23 cellular contexts compared by ENCODE assay signal in the genomic region with DNA sequence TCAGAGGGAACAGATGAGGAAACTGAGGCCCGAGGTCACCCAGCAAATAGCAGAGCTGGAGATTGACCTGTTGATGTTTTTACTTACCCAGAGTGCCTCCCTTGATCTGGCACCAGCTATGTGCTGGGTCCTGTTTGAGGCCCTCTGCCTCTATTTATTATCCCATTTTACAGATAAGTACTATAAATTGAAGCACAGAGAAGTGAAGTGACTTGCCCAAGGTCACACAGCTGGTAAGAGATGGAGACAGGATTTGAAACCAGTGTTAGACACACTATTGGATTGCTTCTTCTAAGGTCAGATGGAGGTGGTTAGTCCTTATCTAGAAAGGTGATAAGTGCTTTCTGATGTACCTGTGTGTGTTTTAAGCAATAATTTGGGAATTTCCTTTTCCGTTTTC. TPM values are rescaled to one million over a fixed set of nuclear protein-coding genes. Genes with fewer than 3 reads are reported as not detected.
DNase-seq lines count a peak whose midpoint lies in the region; ATAC-seq, FAIRE-seq and TF ChIP-seq lines count a peak whose summit lies in the region.
"Had no signal": no experiment of that assay in that cellular context is flagged by ENCODE, and none has a peak within 500 bp of the region (broad histone marks: within the 10 kb centered on the region; RNA-seq: fewer than 3 reads in every experiment).

No MANE protein-coding gene starts in this region.

- H3K4me3 ChIP-seq in A549: no peak overlapping the region
- no peak overlapping the region for H3K4me3 ChIP-seq in colonic mucosa
- no peak overlapping the region for H3K4me3 ChIP-seq in mucosa of descending colon
- H3K4me3 ChIP-seq: BLaER1 treated with 17β-estradiol and CSF1 and Interleukin-3, amounts not matched to agents 10 nM and 100 nM; GM12878 had no signal

- ATAC-seq in A549 (no peak), mucosa of descending colon (peak; percentile 16)
- ATAC-seq: CD8-positive, alpha-beta T cell; GM12878; SK-N-SH treated with all-trans-retinoic acid at 6 μM for 48 hours had no signal

- peaks cover 14 to 33% (median 30%) of the 10 kb centered on the region in 7 donors for H3K9me3 Mint-ChIP-seq in CD14-positive monocyte

- H3K4me1 Mint-ChIP-seq in CD14-positive monocyte: no peaks in the 10 kb centered on the region

- H3K4me2 ChIP-seq in A549: peak overlapping the region; percentile 65
- H3K4me2 ChIP-seq: BLaER1 treated with 17β-estradiol and CSF1 and Interleukin-3, amounts not matched to agents 10 nM and 100 nM had no signal

- CTCF ChIA-PET in A549 (lab: Yijun Ruan, JAX): interaction anchor here (1.2 to 2.3 kb wide), 2 partner anchors 16 to 238 kb away, joined by 4 to 9 read pairs; no protein-coding TSS in a partner anchor

- H3K9me3 ChIP-seq in A549: no peaks in the 10 kb centered on the region
- no peaks in the 10 kb centered on the region for H3K9me3 ChIP-seq in colonic mucosa
- no peaks in the 10 kb centered on the region for H3K9me3 ChIP-seq in mucosa of descending colon

- no peaks in the 10 kb centered on the region for H3K36me3 ChIP-seq in colonic mucosa
- H3K36me3 ChIP-seq in mucosa of descending colon (ENCODE audit: low read depth): no peaks in the 10 kb centered on the region
- H3K36me3 ChIP-seq: BLaER1 treated with 17β-estradiol and CSF1 and Interleukin-3, amounts not matched to agents 10 nM and 100 nM had no signal

- no peaks in the 10 kb centered on the region for H3K36me3 Mint-ChIP-seq in CD14-positive monocyte

- H3K27me3 Mint-ChIP-seq in CD14-positive monocyte (ENCODE audit: low read depth in 3 of 3): peaks cover 1 to 6% (median 4%) of the 10 kb centered on the region in 3 donors

- TF ChIP-seq CTCF in 22Rv1 (IDR thresholded peaks at IDR 0.05) (no peak), A549 (IDR thresholded peaks at IDR 0.05) (no peak), colonic mucosa (IDR thresholded peaks at IDR 0.05) (no peak), mucosa of descending colon (IDR thresholded peaks at IDR 0.05) (no peak), CD14-positive monocyte (IDR thresholded peaks at IDR 0.05) (no peak)

- H3K27ac ChIP-seq in 22Rv1 (peak overlapping the region; percentile 73), A549 (peak overlapping the region in 1 of 2 experiments; percentile 32; a peak in 1 of 6 replicates), colonic mucosa (peak overlapping the region; percentile 47)
- H3K27ac ChIP-seq: BLaER1 treated with 17β-estradiol and CSF1 and Interleukin-3, amounts not matched to agents 10 nM and 100 nM; RWPE1 had no signal

- H3K4me1 ChIP-seq in A549 (peaks cover 19% of the 10 kb centered on the region), colonic mucosa (no peaks in the 10 kb centered on the region), mucosa of descending colon (ENCODE audit: low read depth) (peaks cover 8% of the 10 kb centered on the region)
- H3K4me1 ChIP-seq: BLaER1 treated with 17β-estradiol and CSF1 and Interleukin-3, amounts not matched to agents 10 nM and 100 nM had no signal

- H3K27ac Mint-ChIP-seq in CD14-positive monocyte: no peak overlapping the region
- H3K27ac Mint-ChIP-seq: CD8-positive, alpha-beta T cell had no signal

- H3K9ac ChIP-seq in colonic mucosa (ENCODE audit: low read depth in 2 of 2, low read length in 2 of 2): peak overlapping the region in 1 of 2 donors; percentile 34
- H3K9ac ChIP-seq: BLaER1 treated with 17β-estradiol and CSF1 and Interleukin-3, amounts not matched to agents 10 nM and 100 nM had no signal

- no peak for TF ChIP-seq RAD21 in A549 (conservative IDR thresholded peaks at IDR 0.05 in 1 of 2, IDR thresholded peaks at IDR 0.05 in 1 of 2)

- no peak for TF ChIP-seq EP300 in A549 (IDR thresholded peaks at IDR 0.05)

- H3K27me3 ChIP-seq in colonic mucosa: no peaks in the 10 kb centered on the region
- H3K27me3 ChIP-seq: BLaER1 treated with 17β-estradiol and CSF1 and Interleukin-3, amounts not matched to agents 10 nM and 100 nM had no signal

- POLR2A ChIA-PET in A549 (lab: Yijun Ruan, JAX): no interaction called here

- no peak for FAIRE-seq in A549 (lab: Jason Lieb, UNC)
- FAIRE-seq: GM12878 had no signal

- intact Hi-C loops in colonic mucosa (cut with DNase I): no loop called here
- intact Hi-C loops in mucosa of descending colon (cut with DNase I, micrococcal nuclease): no loop called here
- intact Hi-C loops in CD14-positive monocyte (cut with micrococcal nuclease): no loop called here

- TF ChIP-seq POLR2A in A549 (IDR thresholded peaks at IDR 0.05; ENCODE audit: low read length): no peak

- DNase-seq in A549 (ENCODE audit: low read depth in 1 of 2, low spot score in 1 of 2) (no peak), colonic mucosa (no peak), mucosa of descending colon (no peak), CD14-positive monocyte (ENCODE audit: low spot score) (no peak), HuH-7 (ENCODE audit: low spot score) (no peak), iPS-NIHi11 (ENCODE audit: low spot score) (no peak), NCI-H510A (lab: John Stamatoyannopoulos, UW) (no peak)
- DNase-seq: CD8-positive, alpha-beta T cell; DND-41; HCEC 1CT; Kasumi-1; NCI-H1417; NCI-H1694 treated with DMSO at 0.1 percent for 48 hours; NCI-H2081 treated with DMSO at 0.1 percent for 48 hours; NCI-H774; NK-92 treated with Interleukin-12 subunit alpha and Interleukin-12 subunit beta, amount 100 ng/mL, for 24 hours had no signal

- H3K4me3 Mint-ChIP-seq in CD14-positive monocyte: no peak overlapping the region
- H3K4me3 Mint-ChIP-seq: CD8-positive, alpha-beta T cell had no signal

- WGBS in A549 (ENCODE audit: missing lambda C conversion rate): 76% methylated on average over 2 of the region's 2 CpGs

TF ChIP-seq in A549, 52 proteins besides CTCF, POLR2A, EP300 and RAD21:
- TF ChIP-seq ZFP36 (IDR thresholded peaks at IDR 0.05; ENCODE audit: borderline replicate concordance, partially characterized antibody) (peak; percentile 22), KDM1A (IDR thresholded peaks at IDR 0.05; ENCODE audit: low read depth) (peak; percentile 79; the same call in 1 of the 2 replicates), POLR2AphosphoS2 (conservative IDR thresholded peaks at IDR 0.05; ENCODE audit: low read length) (no peak)

RNA-seq across cellular contexts. Expression of a gene that starts 13.5 kb away (rescaled TPM):
- polyA plus RNA-seq in A549 (2011; rRNA removed) (1.3 and 1.4 TPM in 2 replicates), A549 (2017; fragmentation: RNase III; extraction: RNeasy Plus Mini Kit Qiagen cat#74134 plus additional on column Dnase treatment) (0.17 to 0.50 TPM (median 0.47 TPM) in 3 replicates), CD14-positive monocyte (not detected)
- polyA plus RNA-seq in A549 (2012; cell fraction: cytosol; rRNA removed): 0.40 and 0.41 TPM in 2 replicates
- 0.29 and 0.34 TPM in 2 replicates for polyA plus RNA-seq in A549 (2012; cell fraction: nucleus; rRNA removed)
- polyA minus RNA-seq in A549 (2011; rRNA and poly(A)+ RNA removed): 2.0 and 2.5 TPM in 2 replicates
- total RNA-seq in colonic mucosa (1 to 10 TPM; 3.3 to 3.9 TPM), mucosa of descending colon (1 to 10 TPM; 2.0 to 6.5 (median 3.0) TPM)
- total RNA-seq: GM12878 had no signal
- polyA plus RNA-seq: GM12878 had no signal

RNA-seq across cellular contexts. Expression of a gene that starts 45.0 kb away (rescaled TPM):
- not detected in 2 replicates for polyA plus RNA-seq in A549 (2011; rRNA removed)
- polyA plus RNA-seq in A549 (2012; cell fraction: cytosol; rRNA removed): not detected in 2 replicates
- not detected in 2 replicates for polyA plus RNA-seq in A549 (2012; cell fraction: nucleus; rRNA removed)
- not detected in 3 replicates for polyA plus RNA-seq in A549 (2017; fragmentation: RNase III; extraction: RNeasy Plus Mini Kit Qiagen cat#74134 plus additional on column Dnase treatment)
- polyA minus RNA-seq in A549 (2011; rRNA and poly(A)+ RNA removed): not detected in 2 replicates
- not detected for total RNA-seq in colonic mucosa
- total RNA-seq in mucosa of descending colon: not detected
- not detected for polyA plus RNA-seq in CD14-positive monocyte
- total RNA-seq: CD8-positive, alpha-beta T cell; MCF 10A; NCI-H460 had no signal
- polyA plus RNA-seq: GM12878 had no signal
